ENCODE assay signal across 29 cellular contexts in the genomic region with DNA sequence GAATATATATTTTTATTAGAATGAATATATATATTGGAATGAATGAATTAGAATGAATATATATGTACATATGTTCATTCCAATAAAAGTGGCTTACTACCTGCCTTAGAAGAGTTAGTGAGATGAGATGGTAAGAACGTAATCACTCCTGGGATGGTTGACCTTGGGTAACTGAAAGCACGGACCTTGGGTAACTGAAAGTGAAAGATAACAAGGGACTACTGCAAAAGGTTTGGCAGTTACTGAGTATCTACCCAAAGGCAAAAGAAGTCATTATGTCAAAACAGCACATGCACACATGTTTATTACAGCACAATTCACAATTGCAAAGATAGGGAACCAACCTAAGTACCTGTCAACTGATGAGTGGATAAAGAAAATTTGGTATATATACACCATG. TPM values are rescaled to one million over a fixed set of nuclear protein-coding genes. Genes with fewer than 3 reads are reported as not detected.
"Had no signal": no experiment of that assay in that cellular context is flagged by ENCODE, and none has a peak within 500 bp of the region (broad histone marks: within the 10 kb centered on the region; RNA-seq: fewer than 3 reads in every experiment).

No MANE protein-coding gene starts in this region.

- H3K27ac ChIP-seq: ascending aorta, breast epithelium, cardiac muscle cell, colonic mucosa, epithelial cell of prostate, esophagus squamous epithelium, gastroesophageal sphincter, heart right ventricle had no signal

- H3K9me3 ChIP-seq: ascending aorta, breast epithelium, colonic mucosa, esophagus squamous epithelium, gastroesophageal sphincter, heart right ventricle had no signal

- DNase-seq: activated CD4-positive, alpha-beta memory T cell treated with anti-CD3 and anti-CD28 coated beads, Interleukin-2, amount 10 ng/mL, durations not matched to agents 7 days and 5 days; activated CD4-positive, alpha-beta T cell treated with anti-CD3 and anti-CD28 coated beads for 1 hour; activated CD4-positive, alpha-beta T cell treated with anti-CD3 and anti-CD28 coated beads for 4 hours; activated CD4-positive, alpha-beta T cell treated with anti-CD3 and anti-CD28 coated beads, Interleukin-2, amount 10 ng/mL, durations not matched to agents 7 days and 5 days; activated CD4-positive, alpha-beta T cell treated with anti-CD3 and anti-CD28 coated beads, Interleukin-2, amount 50 U/mL, for 4 hours; activated CD8-positive, alpha-beta memory T cell treated with anti-CD3 and anti-CD28 coated beads, Interleukin-2, amount 50 U/mL, for 48 hours; activated gamma-delta T cell; activated naive CD4-positive, alpha-beta T cell; activated naive CD4-positive, alpha-beta T cell treated with anti-CD3 and anti-CD28 coated beads, Interleukin-2, amount 10 ng/mL, durations not matched to agents 7 days and 5 days; activated naive CD8-positive, alpha-beta T cell treated with anti-CD3 and anti-CD28 coated beads, Interleukin-2, amount 10 ng/mL, durations not matched to agents 7 days and 5 days; activated T-cell treated with anti-CD3 and anti-CD28 coated beads for 4 hours; activated T-cell treated with anti-CD3 and anti-CD28 coated beads, Interleukin-2, amount 50 U/mL, for 24 hours; activated T-cell treated with anti-CD3 and anti-CD28 coated beads, Interleukin-2, amount 50 U/mL, for 72 hours; central memory CD4-positive, alpha-beta T cell; cerebellar nuclear complex; colonic mucosa; effector CD8-positive, alpha-beta T cell; esophagus squamous epithelium; foreskin melanocyte; heart right ventricle; T-helper 2 cell had no signal

- FAIRE-seq: endometrium, endothelial cell of umbilical vein had no signal

- H3K4me3 ChIP-seq: ascending aorta, breast epithelium, cardiac muscle cell, colonic mucosa, esophagus squamous epithelium, gastroesophageal sphincter, heart right ventricle had no signal

- H3K36me3 ChIP-seq: ascending aorta, breast epithelium, cardiac muscle cell, colonic mucosa, esophagus squamous epithelium, gastroesophageal sphincter, heart right ventricle had no signal

- H3K4me1 ChIP-seq: breast epithelium, colonic mucosa, heart right ventricle had no signal

- ATAC-seq: activated naive CD4-positive, alpha-beta T cell treated with anti-CD3 and anti-CD28 coated beads, Interleukin-2, amount 50 U/mL, for 72 hours; activated T-cell treated with anti-CD3 and anti-CD28 coated beads, Interleukin-2, amount 50 U/mL, for 72 hours; gastroesophageal sphincter; heart right ventricle had no signal

- H3K27me3 ChIP-seq: ascending aorta, breast epithelium, cardiac muscle cell, colonic mucosa, esophagus squamous epithelium, gastroesophageal sphincter had no signal

RNA-seq across cellular contexts. Expression of gene ARNT2, which starts 16.5 kb away (rescaled TPM):
- total RNA-seq: activated CD4-positive, alpha-beta memory T cell treated with anti-CD3 and anti-CD28 coated beads, Interleukin-2, amount 10 ng/mL, durations not matched to agents 7 days and 5 days; activated CD4-positive, alpha-beta T cell treated with anti-CD3 and anti-CD28 coated beads, Interleukin-2, amount 10 ng/mL, durations not matched to agents 7 days and 5 days; activated naive CD4-positive, alpha-beta T cell treated with anti-CD3 and anti-CD28 coated beads, Interleukin-2, amount 50 U/mL, for 72 hours; activated naive CD8-positive, alpha-beta T cell treated with anti-CD3 and anti-CD28 coated beads, Interleukin-2, amount 10 ng/mL, durations not matched to agents 7 days and 5 days had no signal
